In the genomic region with DNA sequence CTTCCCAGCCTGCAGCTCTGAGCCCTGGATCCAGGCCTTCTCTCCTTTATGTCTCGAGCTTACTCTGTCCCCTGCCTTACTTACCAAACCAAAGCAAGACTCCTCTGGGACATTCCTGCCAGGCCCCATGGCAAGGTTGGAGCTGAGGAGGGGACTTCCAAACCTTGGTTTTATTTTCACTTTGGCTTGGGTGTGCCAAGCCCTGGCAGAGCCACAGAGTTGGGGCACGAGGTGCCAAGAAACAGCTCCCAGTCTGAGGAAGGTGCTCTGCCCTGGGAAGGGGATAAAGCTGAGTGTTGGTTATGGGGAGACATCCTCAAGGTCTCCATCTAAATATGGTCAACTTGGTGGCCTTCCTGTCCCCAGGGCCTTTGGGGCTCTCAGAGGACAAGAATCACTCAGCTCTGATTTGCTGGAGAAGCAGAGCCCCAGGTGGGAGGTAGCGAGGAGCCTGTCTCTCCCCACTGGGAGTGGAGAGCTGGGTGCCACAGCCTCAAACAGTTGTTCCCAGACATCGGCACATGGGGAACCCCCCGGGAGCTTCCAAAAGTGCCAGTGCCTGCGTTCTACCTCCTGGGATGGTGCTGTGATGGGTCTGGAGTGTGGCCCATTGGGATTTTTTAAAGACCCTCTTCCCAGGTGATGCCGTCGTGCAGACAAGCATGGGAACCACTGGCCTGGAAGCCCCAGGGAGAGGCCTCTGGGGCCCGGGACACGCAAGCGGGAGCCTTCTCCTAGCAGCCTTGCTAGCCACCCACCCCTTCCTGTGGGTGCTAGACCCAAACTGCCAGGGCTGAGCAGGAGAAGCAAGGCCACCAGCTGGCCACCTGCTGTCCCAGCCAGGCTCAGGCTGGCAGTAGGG, we compare ENCODE assay signal across 11 cellular contexts. TPM values are rescaled to one million over a fixed set of nuclear protein-coding genes. Genes with fewer than 3 reads are reported as not detected.
DNase-seq lines count a peak whose midpoint lies in the region; ATAC-seq and TF ChIP-seq lines count a peak whose summit lies in the region.
"Had no signal": no experiment of that assay in that cellular context is flagged by ENCODE, and none has a peak within 500 bp of the region (broad histone marks: within the 10 kb centered on the region; RNA-seq: fewer than 3 reads in every experiment).

No MANE protein-coding gene starts in this region.

- no peaks in the 10 kb centered on the region for H3K27me3 ChIP-seq in SK-N-SH (ENCODE audit: insufficient read depth)
- H3K27me3 ChIP-seq in left ventricle myocardium inferior (ENCODE audit: low read depth): no peaks in the 10 kb centered on the region
- H3K27me3 ChIP-seq in suprapubic skin: no peaks in the 10 kb centered on the region

- intact Hi-C loops in left ventricle myocardium inferior (cut with micrococcal nuclease): no loop called here

- no peaks in the 10 kb centered on the region for H3K9me3 ChIP-seq in SK-N-SH
- no peaks in the 10 kb centered on the region for H3K9me3 ChIP-seq in left ventricle myocardium inferior (replicated peaks)
- no peaks in the 10 kb centered on the region for H3K9me3 ChIP-seq in suprapubic skin

- H3K36me3 ChIP-seq in SK-N-SH (replicated peaks in 1 of 2; ENCODE audit: control insufficient read depth in 1 of 2, insufficient read depth in 2 of 2, low read length in 1 of 2) (no peaks in the 10 kb centered on the region), left ventricle myocardium inferior (no peaks in the 10 kb centered on the region), suprapubic skin (no peaks in the 10 kb centered on the region)
- H3K36me3 ChIP-seq: cardiac muscle cell had no signal

- H3K4me2 ChIP-seq in SK-N-SH: peak overlapping the region; percentile 20; the same call in 1 of the 2 replicates

- H4K20me1 ChIP-seq in SK-N-SH (ENCODE audit: insufficient read depth): no peaks in the 10 kb centered on the region

- WGBS in SK-N-SH (ENCODE audit: low lambda C conversion rate): 93% methylated on average over 6 of the region's 11 CpGs
- WGBS in suprapubic skin: 52% methylated on average over 6 of the region's 11 CpGs

- H3K4me3 ChIP-seq in SK-N-SH (ENCODE audit: low read depth in 2 of 2, low read length in 1 of 2) (no peak overlapping the region), left ventricle myocardium inferior (no peak overlapping the region), suprapubic skin (no peak overlapping the region)
- H3K4me3 ChIP-seq: cardiac muscle cell had no signal

- CTCF ChIA-PET in SK-N-SH (lab: Yijun Ruan, JAX): interaction anchor here (0.9 to 1.3 kb wide), 2 partner anchors 10 to 32 kb away, joined by 3 to 4 read pairs; a partner anchor contains a TSS

- no peak overlapping the region for H2AFZ ChIP-seq in SK-N-SH (ENCODE audit: low read depth)

- H3K27ac ChIP-seq in SK-N-SH (ENCODE audit: low read depth in 2 of 2, low read length in 1 of 2) (peak overlapping the region in 1 of 2 experiments; percentile 63; a peak in 2 of 4 replicates), left ventricle myocardium inferior (replicated peaks) (peak overlapping the region; percentile 87), suprapubic skin (peak overlapping the region; percentile 74)
- H3K27ac ChIP-seq: 22Rv1, cardiac muscle cell had no signal

- H3K79me2 ChIP-seq in SK-N-SH (ENCODE audit: insufficient read depth): no peaks in the 10 kb centered on the region

- TF ChIP-seq CTCF in SK-N-SH (IDR thresholded peaks at IDR 0.05) (no peak), left ventricle myocardium inferior (IDR thresholded peaks at IDR 0.05; ENCODE audit: borderline replicate concordance) (no peak), suprapubic skin (IDR thresholded peaks at IDR 0.05) (no peak)

- TF ChIP-seq POLR2A in suprapubic skin (IDR thresholded peaks at IDR 0.05): no peak

- POLR2A ChIA-PET in SK-N-SH (lab: Yijun Ruan, JAX): no interaction called here

- TF ChIP-seq RAD21 in SK-N-SH (IDR thresholded peaks at IDR 0.05; ENCODE audit: low read length): no peak

- ATAC-seq in SK-N-SH treated with all-trans-retinoic acid at 6 μM for 48 hours: no peak; the same call in 2 of the 3 replicates
- ATAC-seq in HG03108 (IDR thresholded peaks at IDR 0.05; ENCODE audit: unreplicated experiment): no peak

- H3K9me2 ChIP-seq in SK-N-SH: no peaks in the 10 kb centered on the region

- H3K9ac ChIP-seq in SK-N-SH: peak overlapping the region; percentile 41

- peaks cover 4% of the 10 kb centered on the region for H3F3A ChIP-seq in SK-N-SH (replicated peaks; ENCODE audit: insufficient read depth)

- H3K4me1 ChIP-seq in SK-N-SH (ENCODE audit: control insufficient read depth in 1 of 2, insufficient read depth in 2 of 2, low read depth in 1 of 2, low read length in 1 of 2) (peaks cover 0 to 12% of the 10 kb centered on the region in 2 experiments; a peak in 2 of 4 replicates), left ventricle myocardium inferior (peaks cover 49% of the 10 kb centered on the region), suprapubic skin (peaks cover 41% of the 10 kb centered on the region)

- TF ChIP-seq EP300 in SK-N-SH (IDR thresholded peaks at IDR 0.05; ENCODE audit: borderline replicate concordance in 1 of 2, low read depth in 1 of 2, low read length in 1 of 2): no peak
- no peak for TF ChIP-seq EP300 in suprapubic skin (IDR thresholded peaks at IDR 0.05)

- DNase-seq in SK-N-SH: no peak
- DNase-seq in activated CD4-positive, CD25-positive, alpha-beta regulatory T cell treated with anti-CD3 and anti-CD28 coated beads, Interleukin-2, amount 50 U/mL, for 72 hours: peak; percentile 44
- DNase-seq in left ventricle myocardium inferior: no peak
- DNase-seq in suprapubic skin (ENCODE audit: low spot score in 2 of 2): peak in 1 of 2 donors; percentile 54
- DNase-seq in NCI-H2029 treated with DMSO at 0.1 percent for 48 hours (lab: John Stamatoyannopoulos, UW): no peak
- no peak for DNase-seq in NCI-H1105 (lab: John Stamatoyannopoulos, UW)

TF ChIP-seq in SK-N-SH, 30 proteins besides CTCF, POLR2A, EP300 and RAD21 (continues in another document):
- TF ChIP-seq JUND (IDR thresholded peaks at IDR 0.05): no peak
- TF ChIP-seq RXRA (IDR thresholded peaks at IDR 0.05; ENCODE audit: borderline replicate concordance, low read depth): no peak
- TF ChIP-seq MEF2A (IDR thresholded peaks at IDR 0.05; ENCODE audit: borderline replicate concordance, low read depth): no peak
- no peak for TF ChIP-seq GABPA (IDR thresholded peaks at IDR 0.05; ENCODE audit: low read depth)
- TF ChIP-seq, protein P1, sequence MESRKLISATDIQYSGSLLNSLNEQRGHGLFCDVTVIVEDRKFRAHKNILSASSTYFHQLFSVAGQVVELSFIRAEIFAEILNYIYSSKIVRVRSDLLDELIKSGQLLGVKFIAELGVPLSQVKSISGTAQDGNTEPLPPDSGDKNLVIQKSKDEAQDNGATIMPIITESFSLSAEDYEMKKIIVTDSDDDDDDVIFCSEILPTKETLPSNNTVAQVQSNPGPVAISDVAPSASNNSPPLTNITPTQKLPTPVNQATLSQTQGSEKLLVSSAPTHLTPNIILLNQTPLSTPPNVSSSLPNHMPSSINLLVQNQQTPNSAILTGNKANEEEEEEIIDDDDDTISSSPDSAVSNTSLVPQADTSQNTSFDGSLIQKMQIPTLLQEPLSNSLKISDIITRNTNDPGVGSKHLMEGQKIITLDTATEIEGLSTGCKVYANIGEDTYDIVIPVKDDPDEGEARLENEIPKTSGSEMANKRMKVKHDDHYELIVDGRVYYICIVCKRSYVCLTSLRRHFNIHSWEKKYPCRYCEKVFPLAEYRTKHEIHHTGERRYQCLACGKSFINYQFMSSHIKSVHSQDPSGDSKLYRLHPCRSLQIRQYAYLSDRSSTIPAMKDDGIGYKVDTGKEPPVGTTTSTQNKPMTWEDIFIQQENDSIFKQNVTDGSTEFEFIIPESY (IDR thresholded peaks at IDR 0.05; ENCODE audit: borderline replicate concordance, low read depth): no peak
- TF ChIP-seq MXI1 (IDR thresholded peaks at IDR 0.05; ENCODE audit: low read depth, low read length): no peak
- no peak for TF ChIP-seq RFX5 (IDR thresholded peaks at IDR 0.05; ENCODE audit: low read length)
- no peak for TF ChIP-seq FOXJ3 (CRISPR knock-in tag; IDR thresholded peaks at IDR 0.05)

TF ChIP-seq in SK-N-SH treated with all-trans-retinoic acid at 6 μM for 48 hours, 23 proteins besides CTCF, POLR2A, EP300 and RAD21 (continues in another document):
- TF ChIP-seq, protein P2, sequence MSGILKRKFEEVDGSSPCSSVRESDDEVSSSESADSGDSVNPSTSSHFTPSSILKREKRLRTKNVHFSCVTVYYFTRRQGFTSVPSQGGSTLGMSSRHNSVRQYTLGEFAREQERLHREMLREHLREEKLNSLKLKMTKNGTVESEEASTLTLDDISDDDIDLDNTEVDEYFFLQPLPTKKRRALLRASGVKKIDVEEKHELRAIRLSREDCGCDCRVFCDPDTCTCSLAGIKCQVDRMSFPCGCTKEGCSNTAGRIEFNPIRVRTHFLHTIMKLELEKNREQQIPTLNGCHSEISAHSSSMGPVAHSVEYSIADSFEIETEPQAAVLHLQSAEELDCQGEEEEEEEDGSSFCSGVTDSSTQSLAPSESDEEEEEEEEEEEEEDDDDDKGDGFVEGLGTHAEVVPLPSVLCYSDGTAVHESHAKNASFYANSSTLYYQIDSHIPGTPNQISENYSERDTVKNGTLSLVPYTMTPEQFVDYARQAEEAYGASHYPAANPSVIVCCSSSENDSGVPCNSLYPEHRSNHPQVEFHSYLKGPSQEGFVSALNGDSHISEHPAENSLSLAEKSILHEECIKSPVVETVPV (CRISPR knock-in tag; IDR thresholded peaks at IDR 0.05): no peak
- TF ChIP-seq TOX (CRISPR knock-in tag; IDR thresholded peaks at IDR 0.05; ENCODE audit: borderline replicate concordance): no peak

RNA-seq across cellular contexts. Expression of a gene that starts 10.3 kb away (rescaled TPM):
- polyA plus RNA-seq in SK-N-SH (2012; rRNA removed): 6.5 and 7.8 TPM in 2 replicates
- 2.3 and 2.9 TPM in 2 replicates for polyA plus RNA-seq in SK-N-SH (2012; cell fraction: cytosol; rRNA removed)
- polyA plus RNA-seq in SK-N-SH (2012; cell fraction: nucleus; rRNA removed): 32.3 and 33.4 TPM in 2 replicates
- total RNA-seq in left ventricle myocardium inferior (6.6 TPM), suprapubic skin (100 to 1,000 TPM in 1 of 4 donors, 10 to 100 TPM in 3; 36.9 to 133 (median 54.4) TPM)
- total RNA-seq: cardiac muscle cell had no signal
- polyA plus RNA-seq: cardiac muscle cell, neural cell had no signal

RNA-seq across cellular contexts. Expression of a gene that starts 37.9 kb away (rescaled TPM):
- polyA plus RNA-seq in SK-N-SH (2012; rRNA removed): not detected in 2 replicates
- 0.03 TPM in 1 of 2 replicates, not detected in the other for polyA plus RNA-seq in SK-N-SH (2012; cell fraction: cytosol; rRNA removed)
- polyA plus RNA-seq in SK-N-SH (2012; cell fraction: nucleus; rRNA removed): 0.05 TPM in 1 of 2 replicates, not detected in the other
- total RNA-seq in left ventricle myocardium inferior: 0.16 TPM
- 1 to 10 TPM in 1 of 4 donors, under 1 TPM in 1, not detected in 2; 0.72 to 1.7 TPM for total RNA-seq in suprapubic skin
- polyA plus RNA-seq: neural cell had no signal
